Comparison of ENCODE assay signal across 11 cellular contexts in genomic region chr5:143886621-143887301, GRCh38.
DNase-seq lines count a peak whose midpoint lies in the region; ATAC-seq, FAIRE-seq and TF ChIP-seq lines count a peak whose summit lies in the region.
"Had no signal": no experiment of that assay in that cellular context is flagged by ENCODE, and none has a peak within 500 bp of the region (broad histone marks: within the 10 kb centered on the region; RNA-seq: fewer than 3 reads in every experiment).

No MANE protein-coding gene starts in this region.

- FAIRE-seq in HTR-8/SVneo (lab: Jason Lieb, UNC), result no peak
- FAIRE-seq: HepG2 had no signal

- WGBS in right cardiac atrium, result 44% methylated on average over 4 of the region's 4 CpGs

- peak; percentile 44 to 56 for ATAC-seq in right cardiac atrium
- no peak for ATAC-seq in HG03097 (IDR thresholded peaks at IDR 0.05; ENCODE audit: low FRiP score, unreplicated experiment)
- no peak for ATAC-seq in HG02678 (IDR thresholded peaks at IDR 0.05; ENCODE audit: unreplicated experiment)
- ATAC-seq: HepG2, right lobe of liver had no signal

- H3K4me3 ChIP-seq in MG63, result no peak overlapping the region
- H3K4me3 ChIP-seq in ascending aorta, result peak overlapping the region; percentile 7 to 9
- H3K4me3 ChIP-seq in right cardiac atrium (ENCODE audit: low read length), result no peak overlapping the region
- peak overlapping the region; percentile 29 for H3K4me3 ChIP-seq in skeletal muscle satellite cell (ENCODE audit: low read length)
- H3K4me3 ChIP-seq: right lobe of liver had no signal

- H3K27ac ChIP-seq in ascending aorta (peak overlapping the region in 1 of 2 donors; percentile 38), right cardiac atrium (ENCODE audit: low read length) (no peak overlapping the region)
- H3K27ac ChIP-seq: right lobe of liver had no signal

- TF ChIP-seq CTCF in ascending aorta (IDR thresholded peaks at IDR 0.05), result no peak

- H3K36me3 ChIP-seq in MG63 (no peaks in the 10 kb centered on the region), ascending aorta (no peaks in the 10 kb centered on the region), skeletal muscle satellite cell (ENCODE audit: insufficient read depth, low read length) (no peaks in the 10 kb centered on the region)
- H3K36me3 ChIP-seq: right lobe of liver had no signal

- peak overlapping the region; percentile 62 for H3K4me2 ChIP-seq in skeletal muscle satellite cell (ENCODE audit: low read length)

- H3K9ac ChIP-seq in skeletal muscle satellite cell (ENCODE audit: low read depth, low read length), result peak overlapping the region; percentile 39

- H3K27me3 ChIP-seq in MG63 (no peaks in the 10 kb centered on the region), ascending aorta (no peaks in the 10 kb centered on the region), right cardiac atrium (ENCODE audit: control insufficient read depth, insufficient read depth) (no peaks in the 10 kb centered on the region), skeletal muscle satellite cell (ENCODE audit: control insufficient read depth, insufficient read depth, low read length) (no peaks in the 10 kb centered on the region)
- H3K27me3 ChIP-seq: right lobe of liver had no signal

- intact Hi-C loops in ascending aorta (cut with DNase I), result no loop called here
- intact Hi-C loops in right cardiac atrium (cut with DNase I), result no loop called here

- peaks cover 0 to 2% of the 10 kb centered on the region in 2 donors for H3K4me1 ChIP-seq in ascending aorta
- H3K4me1 ChIP-seq in right cardiac atrium (ENCODE audit: control insufficient read depth, insufficient read depth, low read length), result peaks cover 5% of the 10 kb centered on the region
- peaks cover 43% of the 10 kb centered on the region for H3K4me1 ChIP-seq in skeletal muscle satellite cell (ENCODE audit: control insufficient read depth, insufficient read depth, low read length)
- H3K4me1 ChIP-seq: right lobe of liver had no signal

- DNase-seq in MG63 (peak; percentile 50), ascending aorta (ENCODE audit: low spot score in 2 of 2) (no peak), right cardiac atrium (peak in 1 of 3 donors; percentile 46), HTR-8/SVneo (ENCODE audit: insufficient read length, low spot score) (no peak), HPDE6-E6E7 (ENCODE audit: extremely low spot score) (no peak)
- DNase-seq: activated naive CD4-positive, alpha-beta T cell treated with Interleukin-2 at 50 U/mL for 16 hours; right lobe of liver had no signal

- H3K9me3 ChIP-seq in MG63 (no peaks in the 10 kb centered on the region), ascending aorta (no peaks in the 10 kb centered on the region), right cardiac atrium (ENCODE audit: control insufficient read depth, low read length) (no peaks in the 10 kb centered on the region), skeletal muscle satellite cell (replicated peaks; ENCODE audit: low read length) (no peaks in the 10 kb centered on the region)
- H3K9me3 ChIP-seq: right lobe of liver had no signal

Comparison
In these comparisons a context has a peak if more than half of its experiments do, and no peak if none do; other contexts are left out.
1. H3K4me3 ChIP-seq: peak in ascending aorta (2 of 2) and skeletal muscle satellite cell (single experiment); none in MG63 (single experiment) and right cardiac atrium (single experiment).
2. ATAC-seq: peak in right cardiac atrium (2 of 2); none in HG03097 (single experiment) and HG02678 (single experiment).